25 cellular contexts compared by ENCODE assay signal in the genomic region with DNA sequence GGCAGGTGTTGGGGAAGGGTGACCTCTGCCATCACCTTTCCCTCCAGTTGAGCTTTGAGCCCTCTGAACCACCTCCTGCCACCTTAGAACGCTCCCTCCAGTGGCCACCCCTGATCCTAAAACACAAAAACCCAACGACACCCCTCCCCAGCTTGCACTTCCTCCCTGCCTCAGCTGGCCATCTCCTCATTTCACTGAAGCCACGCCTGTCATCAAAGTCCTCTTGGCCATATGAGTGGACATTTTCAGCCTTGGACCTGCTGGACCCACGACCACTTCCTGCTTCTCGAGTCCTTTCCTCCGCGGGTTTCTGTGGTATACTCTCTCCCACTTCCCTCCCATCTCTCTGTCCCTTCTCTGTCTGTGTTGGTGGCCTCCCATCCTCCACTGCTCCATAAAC. TPM values are rescaled to one million over a fixed set of nuclear protein-coding genes. Genes with fewer than 3 reads are reported as not detected.
DNase-seq lines count a peak whose midpoint lies in the region; ATAC-seq, FAIRE-seq and TF ChIP-seq lines count a peak whose summit lies in the region.
"Had no signal": no experiment of that assay in that cellular context is flagged by ENCODE, and none has a peak within 500 bp of the region (broad histone marks: within the 10 kb centered on the region; RNA-seq: fewer than 3 reads in every experiment).

No MANE protein-coding gene starts in this region.

- no peak overlapping the region for H2BK120ac ChIP-seq in H1 (replicated peaks; ENCODE audit: low read depth, low read length)

- H3K18ac ChIP-seq in H1 (ENCODE audit: extremely low read depth, low read length): no peak overlapping the region

- H2BK15ac ChIP-seq in H1 (ENCODE audit: low read length): peak overlapping the region; percentile 76; the same call in 1 of the 2 replicates

- no peak overlapping the region for H3K4me3 Mint-ChIP-seq in activated CD8-positive, alpha-beta T cell treated with anti-CD3 and anti-CD28 coated beads, Interleukin-2, amount 10 ng/mL, durations not matched to agents 7 days and 5 days
- H3K4me3 Mint-ChIP-seq in activated CD8-positive, alpha-beta T cell treated with anti-CD3 and anti-CD28 coated beads for 36 hours: no peak overlapping the region

- POLR2A ChIA-PET in activated CD8-positive, alpha-beta T cell treated with anti-CD3 and anti-CD28 coated beads, Interleukin-2, amount 10 ng/mL, durations not matched to agents 7 days and 5 days (lab: Charles Lee): no interaction called here
- POLR2A ChIA-PET in activated CD8-positive, alpha-beta T cell treated with anti-CD3 and anti-CD28 coated beads for 36 hours (lab: Charles Lee): no interaction called here
- POLR2A ChIA-PET in H1 (lab: Charles Lee; ENCODE audit: partially characterized antibody): no interaction called here

- H2BK12ac ChIP-seq in H1 (ENCODE audit: low read depth, low read length): peak overlapping the region; percentile 65; the same call in 1 of the 2 replicates

- no peaks in the 10 kb centered on the region for H3K79me1 ChIP-seq in H1 (ENCODE audit: low read depth, low read length)

- TF ChIP-seq RAD21 in H1 (IDR thresholded peaks at IDR 0.05 in 1 of 2, conservative IDR thresholded peaks at IDR 0.05 in 1 of 2; ENCODE audit: low read depth in 2 of 2, low read length in 2 of 2): no peak

- DNase-seq in activated CD8-positive, alpha-beta T cell treated with anti-CD3 and anti-CD28 coated beads, Interleukin-2, amount 10 ng/mL, durations not matched to agents 7 days and 5 days: no peak
- no peak for DNase-seq in activated CD8-positive, alpha-beta T cell treated with anti-CD3 and anti-CD28 coated beads for 36 hours
- peak; percentile 15 for DNase-seq in MV-4-11 (lab: John Stamatoyannopoulos, UW)
- DNase-seq in H1 (ENCODE audit: low read depth in 1 of 2, low spot score in 2 of 2): no peak
- no peak for DNase-seq in thoracic aorta (ENCODE audit: low spot score)
- no peak for DNase-seq in stimulated activated CD4-positive, alpha-beta T cell treated with anti-CD3 and anti-CD28 coated beads, Interleukin-4, amount 100 ng/mL, for 1 hour
- no peak for DNase-seq in mesenteric fat pad (ENCODE audit: low spot score)
- DNase-seq: DMS53, EL, GF-D8, GM23248, NCI-H1694, NCI-H2081, NCI-H446, NCI-H526, OCI-M1, SHP77 had no signal

- H3K4me1 ChIP-seq in H1 (replicated peaks in 1 of 4; ENCODE audit: control insufficient read depth in 3 of 4, insufficient read depth in 4 of 4, low read length in 3 of 4) (peaks cover 3 to 26% (median 19%) of the 10 kb centered on the region in 4 experiments), thoracic aorta (ENCODE audit: control insufficient read depth in 1 of 2, low read depth in 2 of 2) (no peaks in the 10 kb centered on the region)

- H2BK20ac ChIP-seq in H1 (ENCODE audit: low read length): no peak overlapping the region

- TF ChIP-seq POLR2A in H1 (IDR thresholded peaks at IDR 0.05; ENCODE audit: control extremely low read depth in 1 of 2, low read depth in 2 of 2, low read length in 2 of 2): no peak

- intact Hi-C loops in activated CD8-positive, alpha-beta T cell treated with anti-CD3 and anti-CD28 coated beads for 36 hours (cut with micrococcal nuclease): no loop called here

- H3K4me3 ChIP-seq in H1 (ENCODE audit: extremely low read depth in 1 of 4, insufficient read depth in 2 of 4, low read depth in 3 of 4, low read length in 4 of 4) (no peak overlapping the region), thoracic aorta (no peak overlapping the region)
- H3K4me3 ChIP-seq: GM12878, GM23248, SK-N-MC had no signal

- CTCF ChIA-PET in activated CD8-positive, alpha-beta T cell treated with anti-CD3 and anti-CD28 coated beads, Interleukin-2, amount 10 ng/mL, durations not matched to agents 7 days and 5 days (lab: Charles Lee): no interaction called here
- CTCF ChIA-PET in activated CD8-positive, alpha-beta T cell treated with anti-CD3 and anti-CD28 coated beads for 36 hours (lab: Charles Lee): no interaction called here
- CTCF ChIA-PET in H1 (lab: Charles Lee; ENCODE audit: partially characterized antibody): interaction anchor here (0.7 to 23.5 kb wide), 18 partner anchors 8 to 174 kb away, joined by 3 to 337 read pairs (median 4); no protein-coding TSS in a partner anchor

- no peak overlapping the region for H2AFZ ChIP-seq in H1 (ENCODE audit: low read length)
- H2AFZ ChIP-seq: GM23248 had no signal

- H3K79me2 ChIP-seq in H1 (ENCODE audit: control insufficient read depth in 1 of 2, insufficient read depth in 2 of 2, low read length in 2 of 2): no peaks in the 10 kb centered on the region

- no peak overlapping the region for H3K9ac ChIP-seq in H1 (replicated peaks in 1 of 4; ENCODE audit: extremely low read depth in 1 of 4, low read depth in 3 of 4, low read length in 3 of 4)
- H3K9ac ChIP-seq: GM23248, KMS-11 had no signal

- no peaks in the 10 kb centered on the region for H3K23me2 ChIP-seq in H1 (ENCODE audit: low read depth, low read length)

- H4K8ac ChIP-seq in H1 (ENCODE audit: extremely low read depth, insufficient read depth, low read length): no peak overlapping the region

- H3K27me3 Mint-ChIP-seq in activated CD8-positive, alpha-beta T cell treated with anti-CD3 and anti-CD28 coated beads, Interleukin-2, amount 10 ng/mL, durations not matched to agents 7 days and 5 days (ENCODE audit: low read depth): peaks cover 44% of the 10 kb centered on the region
- peaks cover 1% of the 10 kb centered on the region for H3K27me3 Mint-ChIP-seq in activated CD8-positive, alpha-beta T cell treated with anti-CD3 and anti-CD28 coated beads for 36 hours

- H3K36me3 Mint-ChIP-seq in activated CD8-positive, alpha-beta T cell treated with anti-CD3 and anti-CD28 coated beads, Interleukin-2, amount 10 ng/mL, durations not matched to agents 7 days and 5 days (ENCODE audit: low read depth): no peaks in the 10 kb centered on the region
- H3K36me3 Mint-ChIP-seq in activated CD8-positive, alpha-beta T cell treated with anti-CD3 and anti-CD28 coated beads for 36 hours (ENCODE audit: low read depth): no peaks in the 10 kb centered on the region

- H3K9me3 ChIP-seq in H1 (ENCODE audit: insufficient read depth in 2 of 2, low read depth in 1 of 2, low read length in 1 of 2): no peaks in the 10 kb centered on the region
- H3K9me3 ChIP-seq in thoracic aorta: no peaks in the 10 kb centered on the region

- H3K27ac Mint-ChIP-seq in activated CD8-positive, alpha-beta T cell treated with anti-CD3 and anti-CD28 coated beads, Interleukin-2, amount 10 ng/mL, durations not matched to agents 7 days and 5 days: peak overlapping the region; percentile 27
- H3K27ac Mint-ChIP-seq in activated CD8-positive, alpha-beta T cell treated with anti-CD3 and anti-CD28 coated beads for 36 hours: no peak overlapping the region

- no peaks in the 10 kb centered on the region for H4K20me1 ChIP-seq in H1 (replicated peaks in 1 of 2; ENCODE audit: control insufficient read depth in 1 of 2, insufficient read depth in 2 of 2, low read length in 2 of 2)

- no peak for TF ChIP-seq CTCF in activated CD8-positive, alpha-beta T cell treated with anti-CD3 and anti-CD28 coated beads for 36 hours (IDR thresholded peaks at IDR 0.05)
- peak in 2 of 3 experiments; percentile 5 to 7; a peak in 3 of 4 replicates for TF ChIP-seq CTCF in H1 (IDR thresholded peaks at IDR 0.05; ENCODE audit: control extremely low read depth in 1 of 3, insufficient read depth in 1 of 3, low read depth in 1 of 3, low read length in 3 of 3)
- TF ChIP-seq CTCF in thoracic aorta (IDR thresholded peaks at IDR 0.05): no peak

- H3K27ac ChIP-seq in H1 (ENCODE audit: low read depth, low read length) (no peak overlapping the region), thoracic aorta (no peak overlapping the region)
- H3K27ac ChIP-seq: 22Rv1, C4-2B, GM23248, KMS-11, SK-N-MC had no signal

- H3K36me3 ChIP-seq in H1 (ENCODE audit: control insufficient read depth in 2 of 4, insufficient read depth in 4 of 4, low read length in 3 of 4) (no peaks in the 10 kb centered on the region), thoracic aorta (no peaks in the 10 kb centered on the region)

- H2BK5ac ChIP-seq in H1 (ENCODE audit: low read depth, low read length): peak overlapping the region; percentile 44

- no peak overlapping the region for H3K14ac ChIP-seq in H1 (ENCODE audit: insufficient read length)

- H3K9me3 Mint-ChIP-seq in activated CD8-positive, alpha-beta T cell treated with anti-CD3 and anti-CD28 coated beads, Interleukin-2, amount 10 ng/mL, durations not matched to agents 7 days and 5 days (ENCODE audit: insufficient read depth): no peaks in the 10 kb centered on the region
- no peaks in the 10 kb centered on the region for H3K9me3 Mint-ChIP-seq in activated CD8-positive, alpha-beta T cell treated with anti-CD3 and anti-CD28 coated beads for 36 hours

- H3K56ac ChIP-seq in H1 (replicated peaks; ENCODE audit: insufficient read length, low read depth, low read length): no peak overlapping the region

- no peak overlapping the region for H3K4me2 ChIP-seq in H1 (ENCODE audit: insufficient read depth in 1 of 2, low read depth in 2 of 2, low read length in 2 of 2)
- H3K4me2 ChIP-seq: KMS-11 had no signal

- H4K5ac ChIP-seq in H1 (ENCODE audit: insufficient read length, low read depth, low read length): no peak overlapping the region

- FAIRE-seq in H1 (lab: Jason Lieb, UNC): no peak
- FAIRE-seq: D721Med, GM12878 had no signal

- ATAC-seq in activated CD8-positive, alpha-beta T cell treated with anti-CD3 and anti-CD28 coated beads, Interleukin-2, amount 10 ng/mL, durations not matched to agents 7 days and 5 days: no peak
- no peak for ATAC-seq in activated CD8-positive, alpha-beta T cell treated with anti-CD3 and anti-CD28 coated beads for 36 hours
- ATAC-seq in thoracic aorta (ENCODE audit: insufficient number of reproducible peaks, low FRiP score, low read depth) (peak; percentile 56), GM21360 (IDR thresholded peaks at IDR 0.05; ENCODE audit: unreplicated experiment) (no peak)
- ATAC-seq: GM12878, HCT116 had no signal

- H4K91ac ChIP-seq in H1 (replicated peaks; ENCODE audit: insufficient read length, low read length): no peak overlapping the region

- H2AK5ac ChIP-seq in H1 (ENCODE audit: low read depth, low read length): no peak overlapping the region; the same call in 1 of the 2 replicates

- no peak for TF ChIP-seq EP300 in H1 (IDR thresholded peaks at IDR 0.05; ENCODE audit: borderline replicate concordance in 1 of 2, low read depth in 2 of 2, low read length in 2 of 2)

- WGBS in H1 (ENCODE audit: extremely low coverage in 1 of 2, insufficient coverage in 1 of 2, insufficient read length in 1 of 2, insufficient replicate concordance in 2 of 2, low coverage in 1 of 2, low lambda C conversion rate in 2 of 2, missing lambda C conversion rate in 1 of 2), 2 experiments: 80% methylated on average over 7 of the region's 7 CpGs; no CpG with 5 or more reads in 1 of the 2 experiments

- no peak overlapping the region for H3K23ac ChIP-seq in H1 (ENCODE audit: insufficient read length)

- no peaks in the 10 kb centered on the region for H3K27me3 ChIP-seq in H1 (replicated peaks in 1 of 4; ENCODE audit: control insufficient read depth in 3 of 4, extremely low read depth in 1 of 4, insufficient read depth in 3 of 4, low read length in 3 of 4)
- no peaks in the 10 kb centered on the region for H3K27me3 ChIP-seq in thoracic aorta (replicated peaks; ENCODE audit: insufficient read depth)

- H3K4ac ChIP-seq in H1 (replicated peaks; ENCODE audit: insufficient read length, low read depth, low read length): no peak overlapping the region

- H3K4me1 Mint-ChIP-seq in activated CD8-positive, alpha-beta T cell treated with anti-CD3 and anti-CD28 coated beads, Interleukin-2, amount 10 ng/mL, durations not matched to agents 7 days and 5 days (ENCODE audit: low read depth): peaks cover 6% of the 10 kb centered on the region
- no peaks in the 10 kb centered on the region for H3K4me1 Mint-ChIP-seq in activated CD8-positive, alpha-beta T cell treated with anti-CD3 and anti-CD28 coated beads for 36 hours (ENCODE audit: low read depth)

RNA-seq across cellular contexts. Expression of a gene that starts 48.5 kb away (rescaled TPM):
- 10 to 100 TPM; 57.4 to 59.6 TPM for total RNA-seq in activated CD8-positive, alpha-beta T cell treated with anti-CD3 and anti-CD28 coated beads, Interleukin-2, amount 10 ng/mL, durations not matched to agents 7 days and 5 days
- 10 to 100 TPM; 47.1 to 47.4 TPM for total RNA-seq in activated CD8-positive, alpha-beta T cell treated with anti-CD3 and anti-CD28 coated beads for 36 hours
- total RNA-seq in H1 (2021; fragmentation: NEBNext Ultra II Directional; extraction: Animal tissue kit (Norgen Biotek cat#: 25700)): 43.1 and 44.4 TPM in 2 replicates
- 16.6 and 17.5 TPM in 2 replicates for polyA plus RNA-seq in H1 (2011; rRNA removed)
- 18.1 TPM for polyA plus RNA-seq in H1 (2011; cell fraction: cytosol; rRNA removed)
- polyA plus RNA-seq in H1 (2011; cell fraction: nucleus; rRNA removed): 78.9 TPM
- 18.7 to 28.5 TPM (median 26.7 TPM) in 4 replicates for polyA plus RNA-seq in H1 (2012, experiment 1 of 2)
- 2.1 TPM for polyA plus RNA-seq in H1 (2012, experiment 2 of 2)
- polyA plus RNA-seq in H1 (2013, experiment 1 of 2): 26.7 TPM
- polyA plus RNA-seq in H1 (2013, experiment 2 of 2): 23.9 TPM
- polyA minus RNA-seq in H1 (2011; rRNA and poly(A)+ RNA removed): 54.6 and 58.7 TPM in 2 replicates
- 34.1 TPM for polyA minus RNA-seq in H1 (2011; cell fraction: cytosol; rRNA and poly(A)+ RNA removed)
- 93.2 TPM for polyA minus RNA-seq in H1 (2011; cell fraction: nucleus; rRNA and poly(A)+ RNA removed)
- 10 to 100 TPM; 43.5 to 79.1 TPM for total RNA-seq in thoracic aorta
- 32.9 TPM for total RNA-seq in mesenteric fat pad

Comparison
In these comparisons a context has a peak if more than half of its experiments do, and no peak if none do; other contexts are left out.
1. CTCF ChIP-seq: peak in H1 (2 of 3); none in activated CD8-positive, alpha-beta T cell treated with anti-CD3 and anti-CD28 coated beads for 36 hours (single experiment) and thoracic aorta (single experiment).